ENCODE assay signal across 14 cellular contexts in the genomic region with DNA sequence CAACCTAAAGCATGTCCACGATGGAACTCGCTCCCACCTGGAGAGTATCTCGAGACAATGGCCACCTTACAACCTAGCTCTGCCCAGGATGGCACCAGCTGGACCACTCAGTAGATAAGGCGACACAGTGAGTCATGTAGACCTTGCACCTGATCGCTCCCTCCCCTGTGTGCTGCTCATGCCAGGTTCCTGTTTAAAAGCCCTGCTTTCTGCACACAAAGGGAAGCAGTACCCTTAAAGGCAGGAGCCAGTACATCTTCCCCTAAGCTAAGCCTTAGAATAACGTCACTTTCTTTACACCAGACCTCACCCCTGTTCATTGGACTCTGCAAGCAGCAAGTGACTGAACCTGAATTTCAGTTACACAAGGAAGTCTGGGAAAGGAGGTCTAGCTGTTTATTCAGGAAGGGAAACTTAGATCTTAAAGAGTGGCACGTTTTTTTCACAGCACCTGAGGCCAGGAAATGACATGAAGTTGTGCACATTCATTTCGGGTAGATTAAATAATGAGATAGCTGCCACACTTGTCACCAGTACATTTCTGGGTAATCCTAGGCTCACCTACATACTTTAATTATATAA.
A peak's percentile ranks its signal among the peaks of the same experiment; 100 is the strongest.
DNase-seq lines count a peak whose midpoint lies in the region; ATAC-seq and TF ChIP-seq lines count a peak whose summit lies in the region.
"Had no signal": no experiment of that assay in that cellular context is flagged by ENCODE, and none has a peak within 500 bp of the region (broad histone marks: within the 10 kb centered on the region; RNA-seq: fewer than 3 reads in every experiment).

No MANE protein-coding gene starts in this region.

- ATAC-seq in HG02588 (IDR thresholded peaks at IDR 0.05; ENCODE audit: unreplicated experiment) (no peak), GM18868 (IDR thresholded peaks at IDR 0.05; ENCODE audit: unreplicated experiment) (no peak)
- ATAC-seq: heart right ventricle, K562 had no signal

- H3K4me2 ChIP-seq in BLaER1, result peak overlapping the region; percentile 33
- 0 out of 2 replicates have a peak overlapping the region, but pooled peaks have one; percentile 17 for H3K4me2 ChIP-seq in DOHH2 (ENCODE audit: low read length)

- H4K20me1 ChIP-seq in BLaER1, result no peaks in the 10 kb centered on the region
- H4K20me1 ChIP-seq in DOHH2 (ENCODE audit: control insufficient read depth, insufficient read depth, low read depth, low read length), result no peaks in the 10 kb centered on the region

- H3K27ac ChIP-seq in BLaER1, result peak overlapping the region; percentile 13; the same call in 1 of the 2 replicates
- H3K27ac ChIP-seq in DOHH2 (ENCODE audit: low read depth, low read length), result no peak overlapping the region
- H3K27ac ChIP-seq in caudate nucleus (ENCODE audit: low read depth, low read length), result peak overlapping the region; percentile 64
- H3K27ac ChIP-seq: brain microvascular endothelial cell, dorsolateral prefrontal cortex, heart right ventricle had no signal

- H3K4me3 Mint-ChIP-seq in HFFc6, result no peak overlapping the region

- no peak overlapping the region for H3K27ac Mint-ChIP-seq in HFFc6

- H3K36me3 Mint-ChIP-seq in HFFc6 (ENCODE audit: low read depth), result no peaks in the 10 kb centered on the region

- H3K9me2 ChIP-seq in DOHH2 (replicated peaks; ENCODE audit: control insufficient read depth, low read length), result no peaks in the 10 kb centered on the region

- DNase-seq in NCI-H146 treated with DMSO at 0.1 percent for 48 hours (lab: John Stamatoyannopoulos, UW; ENCODE audit: unreplicated experiment) (peak; percentile 40), caudate nucleus (lab: John Stamatoyannopoulos, UW) (peak in 2 of 61 donors; percentile 20 to 26), NCI-H2171 (lab: John Stamatoyannopoulos, UW) (no peak), HFFc6 (no peak)
- DNase-seq: BE2C, brain microvascular endothelial cell, dorsolateral prefrontal cortex, heart right ventricle, NCI-H1930 had no signal

- no peaks in the 10 kb centered on the region for H3K79me2 ChIP-seq in DOHH2 (ENCODE audit: control insufficient read depth, low read length)

- H3K36me3 ChIP-seq in BLaER1, result no peaks in the 10 kb centered on the region
- H3K36me3 ChIP-seq in DOHH2 (ENCODE audit: control insufficient read depth, low read length), result no peaks in the 10 kb centered on the region
- H3K36me3 ChIP-seq: BE2C, brain microvascular endothelial cell, heart right ventricle had no signal

- H3K27me3 ChIP-seq in BLaER1, result no peaks in the 10 kb centered on the region
- no peaks in the 10 kb centered on the region for H3K27me3 ChIP-seq in DOHH2 (ENCODE audit: control insufficient read depth, low read length)
- H3K27me3 ChIP-seq: BE2C, brain microvascular endothelial cell, dorsolateral prefrontal cortex, heart right ventricle had no signal

- H3K27me3 Mint-ChIP-seq in HFFc6 (ENCODE audit: insufficient read depth), result peaks cover 10% of the 10 kb centered on the region

- H3K9ac ChIP-seq in BLaER1, result no peak overlapping the region

- peaks cover 37% of the 10 kb centered on the region for H3K4me1 Mint-ChIP-seq in HFFc6 (ENCODE audit: low read depth)

- TF ChIP-seq CTCF in DOHH2 (IDR thresholded peaks at IDR 0.05; ENCODE audit: low read depth, low read length, poor library complexity, severe bottlenecking) (no peak), HFFc6 (IDR thresholded peaks at IDR 0.05) (no peak)

- H3K9me3 ChIP-seq in BLaER1, result 0 out of 2 replicates have a peak, but pooled peaks cover 9% of the 10 kb centered on the region
- H3K9me3 ChIP-seq in DOHH2 (ENCODE audit: control insufficient read depth, insufficient read depth, low read length), result peaks cover 3% of the 10 kb centered on the region; the same call in 1 of the 2 replicates
- H3K9me3 ChIP-seq: BE2C had no signal

- no peaks in the 10 kb centered on the region for H3F3A ChIP-seq in DOHH2 (ENCODE audit: control insufficient read depth, insufficient read depth)

- H3K4me3 ChIP-seq in BLaER1 (no peak overlapping the region), DOHH2 (ENCODE audit: low read length) (no peak overlapping the region)
- H3K4me3 ChIP-seq: dorsolateral prefrontal cortex, heart right ventricle, K562 had no signal

- peaks cover 62% of the 10 kb centered on the region for H3K4me1 ChIP-seq in BLaER1
- H3K4me1 ChIP-seq in DOHH2 (ENCODE audit: control insufficient read depth, low read length), result peaks cover 23% of the 10 kb centered on the region
- H3K4me1 ChIP-seq: BE2C had no signal

- no peaks in the 10 kb centered on the region for H3K9me3 Mint-ChIP-seq in HFFc6
